Comparison of ENCODE assay signal across 8 cellular contexts in genomic region chr18:5237723-5238370, GRCh38.
DNase-seq lines count a peak whose midpoint lies in the region; ATAC-seq and TF ChIP-seq lines count a peak whose summit lies in the region.

No MANE protein-coding gene starts in this region.

- H3K27ac ChIP-seq in C4-2B = peak overlapping the region; percentile 91

- peak; percentile 84 for TF ChIP-seq POLR2A in GM19099 (IDR thresholded peaks at IDR 0.05; ENCODE audit: extremely low read depth, insufficient read length, low read depth)

- ATAC-seq in HG03432 (IDR thresholded peaks at IDR 0.05; ENCODE audit: unreplicated experiment) = peak; percentile 96

- TF ChIP-seq CTCF in C4-2B (conservative IDR thresholded peaks at IDR 0.05) = no peak

- DNase-seq in NCI-H748 (lab: John Stamatoyannopoulos, UW; ENCODE audit: unreplicated experiment) (peak; percentile 97), medulla oblongata (ENCODE audit: extremely low spot score) (peak; percentile 93)
- peak; percentile 65 to 81 for DNase-seq in activated CD8-positive, alpha-beta memory T cell treated with anti-CD3 and anti-CD28 coated beads for 1 hour (ENCODE audit: extremely low read depth in 1 of 2, low read depth in 1 of 2)
- DNase-seq in effector CD4-positive, alpha-beta T cell = peak; percentile 77
- peak; percentile 70 to 88 (median 76) for DNase-seq in stimulated activated CD4-positive, alpha-beta T cell treated with anti-CD3 and anti-CD28 coated beads, TNF-alpha, amount 100 ng/mL, for 4 hours (ENCODE audit: low read depth in 3 of 3)

Comparison
In these comparisons a context has a peak if more than half of its experiments do, and no peak if none do; other contexts are left out.
1. Peak in every context shown above with its lines: DNase-seq, ATAC-seq and H3K27ac ChIP-seq.